In genomic region chr1:89823679-89824292, GRCh38 we compare ENCODE assay signal across 13 cellular contexts. TPM values are rescaled to one million over a fixed set of nuclear protein-coding genes. Genes with fewer than 3 reads are reported as not detected.
DNase-seq lines count a peak whose midpoint lies in the region; ATAC-seq, FAIRE-seq and TF ChIP-seq lines count a peak whose summit lies in the region.
"Had no signal": no experiment of that assay in that cellular context is flagged by ENCODE, and none has a peak within 500 bp of the region (broad histone marks: within the 10 kb centered on the region; RNA-seq: fewer than 3 reads in every experiment).

No MANE protein-coding gene starts in this region.

- CTCF ChIA-PET in GM12878 (lab: Yijun Ruan, JAX), result interaction anchor here (0.6 to 3.4 kb wide), 8 partner anchors 11 to 160 kb away, joined by 3 to 19 read pairs (median 4); no protein-coding TSS in a partner anchor

- no peak overlapping the region for H2AFZ ChIP-seq in GM12878 (ENCODE audit: control insufficient read depth, low read depth, low read length)

- TF ChIP-seq CTCF in GM12878 (IDR thresholded peaks at IDR 0.05 in 2 of 3, conservative IDR thresholded peaks at IDR 0.05 in 1 of 3; ENCODE audit: control insufficient read depth in 2 of 3, extremely low read depth in 1 of 3, insufficient read depth in 1 of 3, low read depth in 3 of 3, low read length in 3 of 3), result no peak
- TF ChIP-seq CTCF in gastrocnemius medialis (IDR thresholded peaks at IDR 0.05 in 4 of 5, conservative IDR thresholded peaks at IDR 0.05 in 1 of 5), result no peak
- no peak for TF ChIP-seq CTCF in suprapubic skin (IDR thresholded peaks at IDR 0.05)

- peak; percentile 27 for DNase-seq in NOMO-1 treated with DMSO at 0.1 percent for 48 hours (lab: John Stamatoyannopoulos, UW; ENCODE audit: unreplicated experiment)
- no peak for DNase-seq in NOMO-1 treated with dmso at 0.1 percent for 144 hours (lab: John Stamatoyannopoulos, UW; ENCODE audit: unreplicated experiment)
- DNase-seq in Kasumi-1 (lab: John Stamatoyannopoulos, UW), result peak; percentile 19 to 42
- no peak for DNase-seq in GM12878 (ENCODE audit: low read depth, low spot score)
- DNase-seq in gastrocnemius medialis, result no peak
- DNase-seq in suprapubic skin (ENCODE audit: low spot score in 2 of 2), result no peak
- no peak for DNase-seq in SKM-1 treated with dmso at 0.1 percent for 144 hours (lab: John Stamatoyannopoulos, UW; ENCODE audit: unreplicated experiment)
- DNase-seq: activated CD8-positive, alpha-beta memory T cell treated with anti-CD3 and anti-CD28 coated beads, Interleukin-2, amount 10 ng/mL, durations not matched to agents 7 days and 5 days; NCI-H187 treated with DMSO at 0.1 percent for 48 hours; stimulated activated naive CD4-positive, alpha-beta T cell had no signal

- no peak overlapping the region for H3K9ac ChIP-seq in GM12878 (ENCODE audit: control insufficient read depth, insufficient read depth, low read length)

- no peak for TF ChIP-seq RAD21 in GM12878 (IDR thresholded peaks at IDR 0.05; ENCODE audit: insufficient read depth, low read depth, low read length)

- no peaks in the 10 kb centered on the region for H3K36me3 ChIP-seq in GM12878 (ENCODE audit: control insufficient read depth in 2 of 2, insufficient read depth in 2 of 2, low read length in 1 of 2)
- no peaks in the 10 kb centered on the region for H3K36me3 ChIP-seq in gastrocnemius medialis
- no peaks in the 10 kb centered on the region for H3K36me3 ChIP-seq in suprapubic skin

- RAD21 ChIA-PET in GM12878 (lab: Charles Lee; ENCODE audit: unreplicated experiment), result interaction anchor here (0.9 to 1.3 kb wide), 3 partner anchors 18 to 143 kb away, joined by 3 to 4 read pairs (median 3); no protein-coding TSS in a partner anchor

- SMC1A ChIA-PET in GM12878 (lab: Charles Lee; ENCODE audit: uncharacterized antibody, unreplicated experiment), result interaction anchor here (0.7 to 4.1 kb wide), 17 partner anchors 8 to 134 kb away, joined by 3 to 18 read pairs (median 3); no protein-coding TSS in a partner anchor

- in situ Hi-C loops in GM12878 (cut with MboI), result no loop called here
- in situ Hi-C loops in gastrocnemius medialis (cut with MboI; ENCODE audit: low sequenced_read_pairs in 4 of 4), result no loop called here

- TSS peak; percentile 61 for BruUV-seq in GM12878 (replicated peaks; lab: Mats Ljungman, UMichigan)

- peaks cover 16% of the 10 kb centered on the region for H3K79me2 ChIP-seq in GM12878 (ENCODE audit: control insufficient read depth, insufficient read depth, low read length)

- H3K27me3 ChIP-seq in GM12878 (replicated peaks in 1 of 2; ENCODE audit: control insufficient read depth in 2 of 2, insufficient read depth in 2 of 2, low read length in 1 of 2) (no peaks in the 10 kb centered on the region), gastrocnemius medialis (no peaks in the 10 kb centered on the region), suprapubic skin (no peaks in the 10 kb centered on the region)
- H3K27me3 ChIP-seq: body of pancreas had no signal

- POLR2A ChIA-PET in GM12878 (lab: Charles Lee), result interaction anchor here (1.8 to 2.5 kb wide), 2 partner anchors 20 to 23 kb away, joined by 5 to 11 read pairs; no protein-coding TSS in a partner anchor

- intact Hi-C loops in GM12878 (cut with micrococcal nuclease; ENCODE audit: unreplicated experiment), result loop anchor here (2.0 to 5.0 kb wide), 3 partner anchors 19 to 301 kb away; partner anchors contain the start of gene LRRC8B
- intact Hi-C loops in gastrocnemius medialis (cut with DNase I; ENCODE audit: low total_unique reads), result loop anchor here (5.0 kb wide), 2 partner anchors 94 to 169 kb away; no protein-coding TSS in a partner anchor

- peak; percentile 7 for FAIRE-seq in GM12878 (lab: Jason Lieb, UNC)

- H3K9me3 ChIP-seq in GM12878 (replicated peaks; ENCODE audit: control insufficient read depth, insufficient read depth, low read length) (no peaks in the 10 kb centered on the region), gastrocnemius medialis (no peaks in the 10 kb centered on the region), suprapubic skin (no peaks in the 10 kb centered on the region)
- H3K9me3 ChIP-seq: body of pancreas had no signal

- no peaks in the 10 kb centered on the region for H4K20me1 ChIP-seq in GM12878 (ENCODE audit: control insufficient read depth, insufficient read depth)

- 47% methylated on average over 6 of the region's 6 CpGs for WGBS in GM12878 (ENCODE audit: insufficient coverage, insufficient replicate concordance, low lambda C conversion rate, missing lambda C conversion rate)
- 65% methylated on average over 6 of the region's 6 CpGs for WGBS in suprapubic skin

- H3K4me3 ChIP-seq in GM12878, result peak overlapping the region; percentile 17; the same call in 1 of the 2 replicates
- H3K4me3 ChIP-seq in gastrocnemius medialis, result no peak overlapping the region
- H3K4me3 ChIP-seq in suprapubic skin, result no peak overlapping the region
- H3K4me3 ChIP-seq: body of pancreas had no signal

- H3K4me2 ChIP-seq in GM12878 (ENCODE audit: control insufficient read depth, insufficient read depth), result 0 out of 2 replicates have a peak overlapping the region, but pooled peaks have one; percentile 2

- peaks cover 13% of the 10 kb centered on the region for H3K4me1 ChIP-seq in GM12878 (ENCODE audit: control insufficient read depth, insufficient read depth, low read length)
- peaks cover 20 to 37% of the 10 kb centered on the region in 2 donors for H3K4me1 ChIP-seq in gastrocnemius medialis
- peaks cover 28% of the 10 kb centered on the region for H3K4me1 ChIP-seq in suprapubic skin

- TF ChIP-seq POLR2A in GM12878 (IDR thresholded peaks at IDR 0.05; ENCODE audit: low read depth, low read length), result no peak
- TF ChIP-seq POLR2A in gastrocnemius medialis (IDR thresholded peaks at IDR 0.05), result no peak
- no peak for TF ChIP-seq POLR2A in suprapubic skin (IDR thresholded peaks at IDR 0.05)

- H3K27ac ChIP-seq in GM12878 (ENCODE audit: control insufficient read depth, insufficient read depth) (no peak overlapping the region), gastrocnemius medialis (peak overlapping the region; percentile 21 to 88 (median 55)), suprapubic skin (no peak overlapping the region)

- ATAC-seq in GM12878, result peak; percentile 4; the same call in 2 of the 3 replicates
- no peak for ATAC-seq in gastrocnemius medialis
- ATAC-seq in HG02840 (IDR thresholded peaks at IDR 0.05; ENCODE audit: low FRiP score, unreplicated experiment), result no peak
- ATAC-seq: activated CD8-positive, alpha-beta memory T cell treated with anti-CD3 and anti-CD28 coated beads, Interleukin-2, amount 10 ng/mL, durations not matched to agents 7 days and 5 days; body of pancreas; esophagus mucosa had no signal

- TF ChIP-seq EP300 in GM12878 (IDR thresholded peaks at IDR 0.05; ENCODE audit: borderline replicate concordance in 1 of 2, control insufficient read depth in 1 of 2, low read depth in 2 of 2, low read length in 2 of 2) (no peak), suprapubic skin (IDR thresholded peaks at IDR 0.05) (no peak)

TF ChIP-seq in GM12878, 131 proteins besides CTCF, POLR2A, EP300 and RAD21 (continues in another document):
- TF ChIP-seq ATF2 (IDR thresholded peaks at IDR 0.05; ENCODE audit: low read length), result no peak
- no peak for TF ChIP-seq CEBPB (IDR thresholded peaks at IDR 0.05; ENCODE audit: borderline replicate concordance in 1 of 2, low read depth in 2 of 2, low read length in 2 of 2)
- no peak for TF ChIP-seq ATF3 (IDR thresholded peaks at IDR 0.05; ENCODE audit: borderline replicate concordance, extremely low read depth, low read depth, low read length)
- TF ChIP-seq EZH2 (IDR thresholded peaks at IDR 0.05; ENCODE audit: borderline replicate concordance, control insufficient read depth, low read depth, low read length), result no peak
- no peak for TF ChIP-seq BACH1 (IDR thresholded peaks at IDR 0.05; ENCODE audit: borderline replicate concordance)
- TF ChIP-seq IKZF2 (IDR thresholded peaks at IDR 0.05), result peak in 1 of 2 experiments; percentile 13; a peak in 1 of 4 replicates
- TF ChIP-seq CHD1 (IDR thresholded peaks at IDR 0.05; ENCODE audit: low read depth, low read length), result no peak

RNA-seq across cellular contexts. Expression of gene LRRC8D, which starts 3.0 kb away (rescaled TPM):
- total RNA-seq in GM12878 (2013; cell fraction: nucleolus; rRNA removed), result 27.5 and 28.2 TPM in 2 replicates
- total RNA-seq in GM12878 (2014; rRNA removed), result 18.0 and 24.7 TPM in 2 replicates
- 25.1 and 27.5 TPM in 2 replicates for total RNA-seq in GM12878 (2014; rRNA removed; fragmentation: Illumina TruSeq; extraction: Trizol)
- total RNA-seq in GM12878 (2021), result 27.9 and 28.8 TPM in 2 replicates
- polyA plus RNA-seq in GM12878 (2011; ENCODE audit: low read depth), result 7.7 TPM
- 34.9 and 44.1 TPM in 2 replicates for polyA plus RNA-seq in GM12878 (2011; rRNA removed)
- 38.6 and 38.8 TPM in 2 replicates for polyA plus RNA-seq in GM12878 (2011; cell fraction: cytosol; rRNA removed)
- polyA plus RNA-seq in GM12878 (2011; cell fraction: nucleus; rRNA removed), result 30.7 and 31.6 TPM in 2 replicates
- polyA plus RNA-seq in GM12878 (2012), result 8.8 and 10.8 TPM in 2 replicates
- polyA plus RNA-seq in GM12878 (2014; fragmentation: Illumina TruSeq; extraction: Trizol), result 34.1 and 38.1 TPM in 2 replicates
- 1 to 10 TPM; 5.6 to 6.4 TPM for polyA plus RNA-seq in GM12878 (2014; fragmentation: Nextera tagmentation; extraction: Ambion mirVana)
- polyA plus RNA-seq in GM12878 (2014; rRNA removed), result 24.9 and 26.1 TPM in 2 replicates
- polyA plus RNA-seq in GM12878 (2016; fragmentation: Nextera tagmentation; extraction: Ambion mirVana), result 10 to 100 TPM; 18.3 to 28.2 TPM
- 39.5 and 64.4 TPM in 2 replicates for polyA minus RNA-seq in GM12878 (2011; rRNA and poly(A)+ RNA removed)
- 17.4 and 27.2 TPM in 2 replicates for polyA minus RNA-seq in GM12878 (2011; cell fraction: cytosol; rRNA and poly(A)+ RNA removed)
- 13.1 and 24.6 TPM in 2 replicates for polyA minus RNA-seq in GM12878 (2011; cell fraction: nucleus; rRNA and poly(A)+ RNA removed)
- 10 to 100 TPM in 2 of 4 donors, 1 to 10 TPM in 2; 3.0 to 15.0 (median 9.2) TPM for total RNA-seq in gastrocnemius medialis
- 10 to 100 TPM; 11.7 to 24.8 (median 21.6) TPM for total RNA-seq in suprapubic skin

Comparison
In these comparisons a context has a peak if more than half of its experiments do, and no peak if none do; other contexts are left out.
1. DNase-seq: peak in NOMO-1 treated with DMSO at 0.1 percent for 48 hours (single experiment) and Kasumi-1 (2 of 2); none in NOMO-1 treated with dmso at 0.1 percent for 144 hours (single experiment), GM12878 (single experiment), gastrocnemius medialis (0 of 2), suprapubic skin (0 of 2) and SKM-1 treated with dmso at 0.1 percent for 144 hours (single experiment).
2. H3K27ac ChIP-seq: peak in gastrocnemius medialis (4 of 4); none in GM12878 (single experiment) and suprapubic skin (single experiment).